In the genomic region with DNA sequence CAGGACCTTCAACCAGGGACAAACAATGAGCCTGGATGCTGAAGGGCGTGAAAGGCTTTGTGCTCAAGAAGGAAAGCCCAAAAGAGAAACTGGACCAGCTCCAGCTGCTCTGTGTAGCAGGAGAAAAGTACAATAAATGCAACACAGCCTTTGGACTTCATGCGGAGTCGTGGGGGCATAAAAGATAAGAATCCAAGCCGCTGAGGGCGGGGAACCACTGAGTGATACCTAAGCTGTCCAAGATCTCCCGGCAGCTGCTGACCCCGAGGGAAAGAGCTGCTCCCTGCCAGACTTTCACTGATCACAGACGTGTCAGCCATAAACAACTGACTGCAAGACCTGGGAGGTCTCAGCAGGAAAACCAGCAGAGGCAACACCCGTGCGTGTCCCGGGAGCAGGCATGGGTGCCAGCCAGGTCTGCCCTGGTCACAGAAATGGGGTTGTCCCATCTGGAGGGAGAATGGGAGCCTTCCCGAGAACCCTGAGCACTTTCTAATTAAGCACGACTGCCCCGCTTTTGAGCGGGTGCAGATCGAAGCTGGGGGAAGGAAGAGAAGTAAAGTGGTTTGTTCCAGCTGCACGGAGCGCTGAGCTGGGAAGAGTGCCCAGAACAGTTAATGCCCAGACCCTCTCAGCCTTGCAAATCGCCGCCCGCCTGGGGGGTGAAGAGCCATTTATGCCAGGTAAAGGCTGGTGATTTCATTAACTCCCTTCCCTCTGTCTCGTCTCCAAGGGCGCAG, we compare ENCODE assay signal across 8 cellular contexts.
DNase-seq lines count a peak whose midpoint lies in the region.

No MANE protein-coding gene starts in this region.

- H3K36me3 ChIP-seq in mesenchymal stem cell (ENCODE audit: control insufficient read depth in 1 of 2, insufficient read depth in 2 of 2, low read depth in 1 of 2, low read length in 2 of 2) = no peaks in the 10 kb centered on the region

- DNase-seq in AG08395 (ENCODE audit: low spot score) = peak; percentile 47
- DNase-seq in NCI-H1694 (lab: John Stamatoyannopoulos, UW) = peak; percentile 14
- peak; percentile 65 for DNase-seq in astrocyte of the hippocampus (ENCODE audit: low read depth, low spot score)
- DNase-seq in mesenchymal stem cell = peak; percentile 21
- DNase-seq in activated CD8-positive, alpha-beta memory T cell treated with anti-CD3 and anti-CD28 coated beads, Interleukin-2, amount 50 U/mL, for 48 hours = no peak
- DNase-seq in central memory CD4-positive, alpha-beta T cell = no peak
- DNase-seq in NOMO-1 (lab: John Stamatoyannopoulos, UW; ENCODE audit: unreplicated experiment in 2 of 2) = no peak
- no peak for DNase-seq in activated CD4-positive, alpha-beta T cell treated with anti-CD3 and anti-CD28 coated beads for 1 hour

- 64% methylated on average over 23 of the region's 23 CpGs for WGBS in mesenchymal stem cell

- no peak overlapping the region for H2BK12ac ChIP-seq in mesenchymal stem cell (ENCODE audit: low read length in 2 of 2)

- H2BK15ac ChIP-seq in mesenchymal stem cell (ENCODE audit: low read depth, poor library complexity, severe bottlenecking) = no peak overlapping the region

- no peaks in the 10 kb centered on the region for H3K79me1 ChIP-seq in mesenchymal stem cell (replicated peaks; ENCODE audit: low read length, poor library complexity, severe bottlenecking)

- peak overlapping the region in 1 of 2 experiments; percentile 72 for H3K4me3 ChIP-seq in mesenchymal stem cell (ENCODE audit: insufficient read depth in 1 of 2, low read depth in 1 of 2, low read length in 2 of 2)

- peaks cover 7% of the 10 kb centered on the region for H3K4me1 ChIP-seq in mesenchymal stem cell (ENCODE audit: control insufficient read depth, insufficient read depth, low read depth, low read length)

- no peak overlapping the region for H2AFZ ChIP-seq in mesenchymal stem cell (ENCODE audit: low read depth, low read length)

- no peak overlapping the region for H4K91ac ChIP-seq in mesenchymal stem cell (ENCODE audit: low read length)

- H4K8ac ChIP-seq in mesenchymal stem cell (ENCODE audit: low read length) = no peak overlapping the region

- no peak overlapping the region for H3K23ac ChIP-seq in mesenchymal stem cell (ENCODE audit: low read length in 2 of 2)

- no peak overlapping the region for H3K4me2 ChIP-seq in mesenchymal stem cell (ENCODE audit: low read length, poor library complexity, severe bottlenecking)

- H3K4ac ChIP-seq in mesenchymal stem cell (ENCODE audit: low read depth in 1 of 2, low read length in 2 of 2) = no peak overlapping the region

- H3K18ac ChIP-seq in mesenchymal stem cell (ENCODE audit: low read depth in 1 of 2, low read length in 2 of 2) = no peak overlapping the region

- H2BK120ac ChIP-seq in mesenchymal stem cell (ENCODE audit: low read depth, low read length) = no peak overlapping the region

- H3K27me3 ChIP-seq in mesenchymal stem cell (ENCODE audit: control insufficient read depth in 1 of 2, insufficient read depth in 1 of 2, low read length in 2 of 2) = peaks cover 39 to 87% of the 10 kb centered on the region in 2 experiments

- no peak overlapping the region for H2AK5ac ChIP-seq in mesenchymal stem cell (ENCODE audit: low read length, severe bottlenecking)

- no peak overlapping the region for H3K14ac ChIP-seq in mesenchymal stem cell (ENCODE audit: low read length in 2 of 2)

- no peaks in the 10 kb centered on the region for H3K9me3 ChIP-seq in mesenchymal stem cell (ENCODE audit: control insufficient read depth, low read length)

- H3K9ac ChIP-seq in mesenchymal stem cell (ENCODE audit: low read length) = peak overlapping the region; percentile 7

- no peak overlapping the region for H3K27ac ChIP-seq in mesenchymal stem cell (ENCODE audit: low read length, poor library complexity, severe bottlenecking)

- H2BK5ac ChIP-seq in mesenchymal stem cell (ENCODE audit: low read depth, low read length, poor library complexity, severe bottlenecking) = no peak overlapping the region

Comparison
In these comparisons a context has a peak if more than half of its experiments do, and no peak if none do; other contexts are left out.
1. DNase-seq: peak in AG08395 (single experiment), NCI-H1694 (single experiment), astrocyte of the hippocampus (single experiment) and mesenchymal stem cell (single experiment); none in activated CD8-positive, alpha-beta memory T cell treated with anti-CD3 and anti-CD28 coated beads, Interleukin-2, amount 50 U/mL, for 48 hours (single experiment), central memory CD4-positive, alpha-beta T cell (single experiment), NOMO-1 (0 of 2) and activated CD4-positive, alpha-beta T cell treated with anti-CD3 and anti-CD28 coated beads for 1 hour (single experiment).